8 cellular contexts compared by ENCODE assay signal in genomic region chr1:23960291-23960718, GRCh38. TPM values are rescaled to one million over a fixed set of nuclear protein-coding genes. Genes with fewer than 3 reads are reported as not detected.
A peak's percentile ranks its signal among the peaks of the same experiment; 100 is the strongest.
DNase-seq lines count a peak whose midpoint lies in the region; ATAC-seq, FAIRE-seq and TF ChIP-seq lines count a peak whose summit lies in the region.

No MANE protein-coding gene starts in this region.

- in situ Hi-C loops in GM12878 (cut with MboI): no loop called here

- CTCF ChIA-PET in A673 (lab: Charles Lee) (no interaction called here), GM12878 (lab: Yijun Ruan, JAX) (interaction anchor here (0.7 to 3.4 kb wide), 6 partner anchors 8 to 67 kb away, joined by 3 to 21 read pairs (median 6); partner anchors contain the start of gene SRSF10)

- H3K9ac ChIP-seq in GM12878 (ENCODE audit: control insufficient read depth, insufficient read depth, low read length): peak overlapping the region; percentile 98

- H3K4me3 ChIP-seq in A673 (ENCODE audit: low read depth, low read length, poor library complexity, severe bottlenecking) (peak overlapping the region; percentile 87), HL-60 (replicated peaks; ENCODE audit: insufficient read depth, low read length) (peak overlapping the region; percentile 48), GM12878 (peak overlapping the region; percentile 87), thoracic aorta (peak overlapping the region; percentile 96)

- POLR2A ChIA-PET in A673 (lab: Charles Lee; ENCODE audit: low non-redundant PET): interaction anchor here (0.6 kb wide), 1 partner anchor 60 kb away, joined by 6 read pairs; no protein-coding TSS in a partner anchor
- POLR2A ChIA-PET in GM12878 (lab: Charles Lee): interaction anchor here (0.6 to 8.1 kb wide), 6 partner anchors 14 to 80 kb away, joined by 3 to 108 read pairs (median 10); partner anchors contain the start of gene SRSF10

- H3K79me2 ChIP-seq in GM12878 (ENCODE audit: control insufficient read depth, insufficient read depth, low read length): peaks cover 35% of the 10 kb centered on the region

- TF ChIP-seq CTCF in A673 (conservative IDR thresholded peaks at IDR 0.05; ENCODE audit: low read depth, low read length): no peak
- TF ChIP-seq CTCF in HL-60 (IDR thresholded peaks at IDR 0.05; ENCODE audit: insufficient read depth, low read length): no peak
- no peak for TF ChIP-seq CTCF in GM12878 (IDR thresholded peaks at IDR 0.05 in 2 of 3, conservative IDR thresholded peaks at IDR 0.05 in 1 of 3; ENCODE audit: control insufficient read depth in 2 of 3, extremely low read depth in 1 of 3, insufficient read depth in 1 of 3, low read depth in 3 of 3, low read length in 3 of 3)
- TF ChIP-seq CTCF in thoracic aorta (IDR thresholded peaks at IDR 0.05): no peak

- H3K27me3 ChIP-seq in A673 (replicated peaks; ENCODE audit: insufficient read depth, low read depth, low read length, poor library complexity) (no peaks in the 10 kb centered on the region), HL-60 (ENCODE audit: insufficient read depth, poor library complexity, severe bottlenecking) (no peaks in the 10 kb centered on the region), GM12878 (replicated peaks in 1 of 2; ENCODE audit: control insufficient read depth in 2 of 2, insufficient read depth in 2 of 2, low read length in 1 of 2) (no peaks in the 10 kb centered on the region), layer of hippocampus (ENCODE audit: control insufficient read depth, insufficient read depth, low read length) (no peaks in the 10 kb centered on the region), thoracic aorta (replicated peaks; ENCODE audit: insufficient read depth) (no peaks in the 10 kb centered on the region)

- SMC1A ChIA-PET in GM12878 (lab: Charles Lee; ENCODE audit: uncharacterized antibody, unreplicated experiment): interaction anchor here (0.9 to 9.6 kb wide), 7 partner anchors 17 to 67 kb away, joined by 3 to 77 read pairs (median 6); partner anchors contain the start of gene SRSF10

- peak overlapping the region; percentile 5; the same call in 1 of the 2 replicates for H3K4me2 ChIP-seq in GM12878 (ENCODE audit: control insufficient read depth, insufficient read depth)

- 0% methylated on average over 9 of the region's 9 CpGs for WGBS in GM12878 (ENCODE audit: insufficient coverage, insufficient replicate concordance, low lambda C conversion rate, missing lambda C conversion rate)

- no peak for TF ChIP-seq RAD21 in GM12878 (IDR thresholded peaks at IDR 0.05; ENCODE audit: insufficient read depth, low read depth, low read length)

- BruUV-seq in A673 (replicated peaks; lab: Mats Ljungman, UMichigan): no TSS peak
- TSS peak; percentile 69 for BruUV-seq in GM12878 (replicated peaks; lab: Mats Ljungman, UMichigan)

- intact Hi-C loops in A673 (cut with micrococcal nuclease; ENCODE audit: unreplicated experiment): no loop called here
- intact Hi-C loops in GM12878 (cut with micrococcal nuclease; ENCODE audit: unreplicated experiment): loop anchor here (5.0 kb wide), 1 partner anchor 432 kb away; no protein-coding TSS in a partner anchor

- ATAC-seq in GM12878 (no peak), thoracic aorta (ENCODE audit: insufficient number of reproducible peaks, low FRiP score, low read depth) (peak; percentile 17), GM21576 (IDR thresholded peaks at IDR 0.05; ENCODE audit: unreplicated experiment) (no peak)

- no peak for FAIRE-seq in GM12878 (lab: Jason Lieb, UNC)

- H3K4me1 ChIP-seq in A673 (ENCODE audit: insufficient read depth, low read length, poor library complexity, severe bottlenecking) (peaks cover 25% of the 10 kb centered on the region), GM12878 (ENCODE audit: control insufficient read depth, insufficient read depth, low read length) (peaks cover 31% of the 10 kb centered on the region), thoracic aorta (ENCODE audit: control insufficient read depth in 1 of 2, low read depth in 2 of 2) (peaks cover 26 to 51% of the 10 kb centered on the region in 2 donors)

- peaks cover 43% of the 10 kb centered on the region for H3K36me3 ChIP-seq in A673 (ENCODE audit: insufficient read depth, low read length, poor library complexity, severe bottlenecking)
- peaks cover 0 to 3% of the 10 kb centered on the region in 2 experiments; a peak in 2 of 4 replicates for H3K36me3 ChIP-seq in GM12878 (ENCODE audit: control insufficient read depth in 2 of 2, insufficient read depth in 2 of 2, low read length in 1 of 2)
- H3K36me3 ChIP-seq in thoracic aorta: peaks cover 2% of the 10 kb centered on the region

- H3K9me3 ChIP-seq in A673 (ENCODE audit: low read depth, low read length, poor library complexity, severe bottlenecking) (no peaks in the 10 kb centered on the region), GM12878 (replicated peaks; ENCODE audit: control insufficient read depth, insufficient read depth, low read length) (no peaks in the 10 kb centered on the region), thoracic aorta (no peaks in the 10 kb centered on the region)

- H3K27ac ChIP-seq in A673 (ENCODE audit: low read depth, low read length, poor library complexity, severe bottlenecking) (peak overlapping the region; percentile 99), HL-60 (replicated peaks) (peak overlapping the region; percentile 100), GM12878 (ENCODE audit: control insufficient read depth, insufficient read depth) (peak overlapping the region; percentile 97), layer of hippocampus (ENCODE audit: low read depth, low read length) (peak overlapping the region; percentile 98), thoracic aorta (peak overlapping the region; percentile 97 to 100)

- no peak for TF ChIP-seq EP300 in GM12878 (IDR thresholded peaks at IDR 0.05; ENCODE audit: borderline replicate concordance in 1 of 2, control insufficient read depth in 1 of 2, low read depth in 2 of 2, low read length in 2 of 2)

- H2AFZ ChIP-seq in GM12878 (ENCODE audit: control insufficient read depth, low read depth, low read length): no peak overlapping the region

- H4K20me1 ChIP-seq in GM12878 (ENCODE audit: control insufficient read depth, insufficient read depth): no peaks in the 10 kb centered on the region

- RAD21 ChIA-PET in GM12878 (lab: Charles Lee; ENCODE audit: unreplicated experiment): interaction anchor here (0.9 to 3.6 kb wide), 6 partner anchors 13 to 68 kb away, joined by 3 to 29 read pairs (median 12); no protein-coding TSS in a partner anchor

- no peak for TF ChIP-seq POLR2A in GM12878 (IDR thresholded peaks at IDR 0.05; ENCODE audit: low read depth, low read length)

- DNase-seq in A673 (ENCODE audit: low spot score) (no peak), HL-60 (ENCODE audit: low read depth in 1 of 2, low spot score in 1 of 2) (no peak), GM12878 (ENCODE audit: low read depth, low spot score) (no peak), thoracic aorta (ENCODE audit: low spot score) (no peak), KG1 (lab: John Stamatoyannopoulos, UW) (no peak), NCI-H2227 treated with DMSO at 0.1 percent for 48 hours (lab: John Stamatoyannopoulos, UW) (no peak)

RNA-seq across cellular contexts. Expression of gene PNRC2, which starts 0.7 kb away (rescaled TPM):
- total RNA-seq in A673 (2021) (76.2 and 93.2 TPM in 2 replicates), GM12878 (2014; rRNA removed) (106 and 125 TPM in 2 replicates), GM12878 (2014; rRNA removed; fragmentation: Illumina TruSeq; extraction: Trizol) (170 and 171 TPM in 2 replicates), GM12878 (2021) (172 and 178 TPM in 2 replicates), thoracic aorta (100 to 1,000 TPM in 1 of 2 donors, 10 to 100 TPM in 1; 77.6 to 143 TPM)
- total RNA-seq in GM12878 (2013; cell fraction: nucleolus; rRNA removed): 54.9 and 55.6 TPM in 2 replicates
- 57.8 TPM for polyA plus RNA-seq in GM12878 (2011; ENCODE audit: low read depth)
- polyA plus RNA-seq in GM12878 (2011; rRNA removed) (155 and 222 TPM in 2 replicates), GM12878 (2014; fragmentation: Illumina TruSeq; extraction: Trizol) (205 and 249 TPM in 2 replicates), GM12878 (2014; fragmentation: Nextera tagmentation; extraction: Ambion mirVana) (100 to 1,000 TPM; 135 to 140 TPM), GM12878 (2014; rRNA removed) (105 and 137 TPM in 2 replicates), GM12878 (2016; fragmentation: Nextera tagmentation; extraction: Ambion mirVana) (100 to 1,000 TPM; 179 to 180 TPM)
- polyA plus RNA-seq in GM12878 (2011; cell fraction: cytosol; rRNA removed): 71.7 and 76.9 TPM in 2 replicates
- 57.3 and 59.5 TPM in 2 replicates for polyA plus RNA-seq in GM12878 (2011; cell fraction: nucleus; rRNA removed)
- 101 and 118 TPM in 2 replicates for polyA plus RNA-seq in GM12878 (2012)
- 63.1 and 70.4 TPM in 2 replicates for polyA minus RNA-seq in GM12878 (2011; rRNA and poly(A)+ RNA removed)
- polyA minus RNA-seq in GM12878 (2011; cell fraction: cytosol; rRNA and poly(A)+ RNA removed): 44.5 and 59.6 TPM in 2 replicates
- 25.9 and 26.4 TPM in 2 replicates for polyA minus RNA-seq in GM12878 (2011; cell fraction: nucleus; rRNA and poly(A)+ RNA removed)

RNA-seq across cellular contexts. Expression of gene SRSF10, which starts 19.8 kb away (rescaled TPM):
- total RNA-seq in A673 (2021) (208 and 218 TPM in 2 replicates), GM12878 (2014; rRNA removed) (157 and 186 TPM in 2 replicates), GM12878 (2014; rRNA removed; fragmentation: Illumina TruSeq; extraction: Trizol) (258 and 268 TPM in 2 replicates), GM12878 (2021) (160 and 163 TPM in 2 replicates), thoracic aorta (100 to 1,000 TPM in 1 of 2 donors, 10 to 100 TPM in 1; 73.9 to 126 TPM)
- 610 and 652 TPM in 2 replicates for total RNA-seq in GM12878 (2013; cell fraction: nucleolus; rRNA removed)
- polyA plus RNA-seq in GM12878 (2011; ENCODE audit: low read depth): 94.7 TPM
- polyA plus RNA-seq in GM12878 (2011; rRNA removed) (252 and 372 TPM in 2 replicates), GM12878 (2014; fragmentation: Illumina TruSeq; extraction: Trizol) (274 and 347 TPM in 2 replicates), GM12878 (2014; fragmentation: Nextera tagmentation; extraction: Ambion mirVana) (100 to 1,000 TPM; 166 to 187 TPM), GM12878 (2014; rRNA removed) (173 and 192 TPM in 2 replicates), GM12878 (2016; fragmentation: Nextera tagmentation; extraction: Ambion mirVana) (100 to 1,000 TPM; 262 to 279 TPM)
- 129 and 145 TPM in 2 replicates for polyA plus RNA-seq in GM12878 (2011; cell fraction: cytosol; rRNA removed)
- 312 and 342 TPM in 2 replicates for polyA plus RNA-seq in GM12878 (2011; cell fraction: nucleus; rRNA removed)
- 121 and 146 TPM in 2 replicates for polyA plus RNA-seq in GM12878 (2012)
- 174 and 216 TPM in 2 replicates for polyA minus RNA-seq in GM12878 (2011; rRNA and poly(A)+ RNA removed)
- polyA minus RNA-seq in GM12878 (2011; cell fraction: cytosol; rRNA and poly(A)+ RNA removed): 51.9 and 76.9 TPM in 2 replicates
- 266 and 346 TPM in 2 replicates for polyA minus RNA-seq in GM12878 (2011; cell fraction: nucleus; rRNA and poly(A)+ RNA removed)

RNA-seq across cellular contexts. Expression of gene CNR2, which starts 47.1 kb away (rescaled TPM):
- total RNA-seq in A673 (2021): not detected in 2 replicates
- total RNA-seq in GM12878 (2013; cell fraction: nucleolus; rRNA removed): 18.1 and 19.7 TPM in 2 replicates
- 19.2 and 19.8 TPM in 2 replicates for total RNA-seq in GM12878 (2014; rRNA removed)
- total RNA-seq in GM12878 (2014; rRNA removed; fragmentation: Illumina TruSeq; extraction: Trizol): 18.9 and 19.5 TPM in 2 replicates
- total RNA-seq in GM12878 (2021): 13.6 and 15.1 TPM in 2 replicates
- polyA plus RNA-seq in GM12878 (2011; ENCODE audit: low read depth): 3.5 TPM
- 0.40 and 0.46 TPM in 2 replicates for polyA plus RNA-seq in GM12878 (2011; rRNA removed)
- 0.45 and 0.52 TPM in 2 replicates for polyA plus RNA-seq in GM12878 (2011; cell fraction: cytosol; rRNA removed)
- 0.38 and 0.54 TPM in 2 replicates for polyA plus RNA-seq in GM12878 (2011; cell fraction: nucleus; rRNA removed)
- 5.1 and 6.4 TPM in 2 replicates for polyA plus RNA-seq in GM12878 (2012)
- polyA plus RNA-seq in GM12878 (2014; fragmentation: Illumina TruSeq; extraction: Trizol): 12.8 and 13.5 TPM in 2 replicates
- 10 to 100 TPM in 1 of 2 experiments, 1 to 10 TPM in 1; 9.8 to 12.3 TPM for polyA plus RNA-seq in GM12878 (2014; fragmentation: Nextera tagmentation; extraction: Ambion mirVana)
- 10.3 and 11.2 TPM in 2 replicates for polyA plus RNA-seq in GM12878 (2014; rRNA removed)
- polyA plus RNA-seq in GM12878 (2016; fragmentation: Nextera tagmentation; extraction: Ambion mirVana): 10 to 100 TPM; 11.9 to 12.2 TPM
- 0.59 and 1.1 TPM in 2 replicates for polyA minus RNA-seq in GM12878 (2011; rRNA and poly(A)+ RNA removed)
- polyA minus RNA-seq in GM12878 (2011; cell fraction: cytosol; rRNA and poly(A)+ RNA removed): 0.21 TPM in 1 of 2 replicates, not detected in the other
- 0.24 and 0.38 TPM in 2 replicates for polyA minus RNA-seq in GM12878 (2011; cell fraction: nucleus; rRNA and poly(A)+ RNA removed)
- total RNA-seq in thoracic aorta: under 1 TPM in 1 of 2 donors, not detected in 1; 0.41 TPM

Comparison
In these comparisons a context has a peak if more than half of its experiments do, and no peak if none do; other contexts are left out.
1. RNA of gene CNR2, which starts 47.1 kb away (total RNA-seq): 13.6 to 19.8 TPM in GM12878; 0.41 TPM in thoracic aorta and not detected in A673; every median in the first group is over 10 times any median in the second.
2. Peak in every context shown above with its lines, with median percentiles within 50 percentile points of each other: H3K27ac ChIP-seq and H3K4me3 ChIP-seq.